ENCODE assay signal across 8 cellular contexts in the genomic region with DNA sequence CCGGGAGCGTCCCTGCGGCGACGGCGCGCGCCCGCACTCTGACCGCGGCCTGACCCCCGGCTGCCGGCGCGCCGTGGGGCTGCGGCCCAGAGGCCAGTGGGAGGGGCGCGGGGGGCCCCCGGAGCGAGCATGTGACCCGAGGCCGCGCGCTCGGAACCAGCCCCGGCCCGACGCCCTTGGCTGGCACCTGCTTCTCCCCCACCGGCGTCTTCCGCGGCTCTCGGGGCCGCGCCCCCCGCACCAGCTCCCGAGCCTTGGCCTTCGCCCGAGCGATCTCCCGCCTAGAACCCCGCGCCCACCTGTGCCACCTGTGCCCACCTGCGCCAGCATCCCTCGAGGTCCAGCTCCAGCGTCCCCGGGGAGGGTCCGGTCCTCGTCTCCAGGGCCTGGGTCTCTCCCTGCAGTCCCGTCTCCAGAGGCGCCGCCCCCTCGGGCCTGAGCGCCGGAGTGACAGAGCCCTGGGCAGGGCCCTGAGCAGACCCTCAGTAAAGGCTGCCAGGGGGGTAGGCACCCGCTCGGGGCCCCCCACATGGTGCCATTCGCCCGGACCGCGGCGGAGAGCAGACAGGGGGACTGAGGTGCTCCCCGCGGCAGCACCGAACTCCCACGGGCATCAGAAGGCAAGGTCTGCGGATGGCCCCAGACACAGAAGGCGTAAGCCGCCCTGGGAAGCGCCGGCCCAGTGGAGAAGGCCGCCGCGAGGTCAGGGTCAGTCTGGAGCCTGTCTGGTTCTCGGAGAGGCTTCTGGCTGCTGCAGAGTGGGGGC. TPM values are rescaled to one million over a fixed set of nuclear protein-coding genes. Genes with fewer than 3 reads are reported as not detected.
A peak's percentile ranks its signal among the peaks of the same experiment; 100 is the strongest.
DNase-seq lines count a peak whose midpoint lies in the region; ATAC-seq and TF ChIP-seq lines count a peak whose summit lies in the region.

No MANE protein-coding gene starts in this region.

- peaks cover 9% of the 10 kb centered on the region for H3K4me1 Mint-ChIP-seq in chondrocyte (ENCODE audit: low read depth)

- H3K27me3 Mint-ChIP-seq in chondrocyte (ENCODE audit: low read depth), result peaks cover 5% of the 10 kb centered on the region

- no peaks in the 10 kb centered on the region for H3K27me3 ChIP-seq in right lobe of liver

- 0% methylated on average over 6 of the region's 76 CpGs for WGBS in right lobe of liver (ENCODE audit: insufficient coverage, low coverage, low lambda C conversion rate, missing lambda C conversion rate)

- DNase-seq in G401 (ENCODE audit: low spot score) (peak; percentile 28), NCI-H1105 treated with DMSO at 0.1 percent for 48 hours (lab: John Stamatoyannopoulos, UW) (peak; percentile 56), chondrocyte (ENCODE audit: low spot score) (peak; percentile 92), right lobe of liver (peak; percentile 44 to 63 (median 62)), NCI-H2081 treated with DMSO at 0.1 percent for 48 hours (lab: John Stamatoyannopoulos, UW) (no peak), SW 1271 (lab: John Stamatoyannopoulos, UW) (no peak)

- intact Hi-C loops in right lobe of liver (cut with DNase I), result no loop called here

- peaks cover 0 to 9% (median 4%) of the 10 kb centered on the region in 4 donors for H3K4me1 ChIP-seq in right lobe of liver

- no peak overlapping the region for H3K27ac Mint-ChIP-seq in chondrocyte (ENCODE audit: unreplicated experiment)

- peak overlapping the region; percentile 63 for H3K4me3 Mint-ChIP-seq in chondrocyte (ENCODE audit: unreplicated experiment)

- no peak for TF ChIP-seq CTCF in chondrocyte (IDR thresholded peaks at IDR 0.05)
- no peak for TF ChIP-seq CTCF in right lobe of liver (IDR thresholded peaks at IDR 0.05)

- no peaks in the 10 kb centered on the region for H3K36me3 Mint-ChIP-seq in chondrocyte (ENCODE audit: low read depth)

- peak; percentile 26 for ATAC-seq in GM21619 (IDR thresholded peaks at IDR 0.05; ENCODE audit: unreplicated experiment)
- peak; percentile 50 to 72 (median 68) for ATAC-seq in right lobe of liver

- no peaks in the 10 kb centered on the region for H3K9me3 Mint-ChIP-seq in chondrocyte (ENCODE audit: low read depth)

- in situ Hi-C loops in G401 (cut with HindIII; ENCODE audit: low sequenced_read_pairs), result no loop called here

- peak overlapping the region; percentile 75 to 92 (median 77) for H3K4me3 ChIP-seq in right lobe of liver

- peak overlapping the region; percentile 36 to 69 (median 60) for H3K27ac ChIP-seq in right lobe of liver
- H3K27ac ChIP-seq in temporal lobe (ENCODE audit: low read depth, low read length), result peak overlapping the region; percentile 45

- H3K36me3 ChIP-seq in right lobe of liver, result peaks cover 0 to 3% (median 0%) of the 10 kb centered on the region in 4 donors

- H3K9me3 ChIP-seq in right lobe of liver, result no peaks in the 10 kb centered on the region

- no peak for TF ChIP-seq POLR2A in right lobe of liver (IDR thresholded peaks at IDR 0.05)

RNA-seq across cellular contexts. Expression of a gene that starts 0.8 kb away (rescaled TPM):
- total RNA-seq in G401 (2014; rRNA removed; shearing (Covaris generic)), result 9.4 and 12.8 TPM in 2 replicates
- total RNA-seq in chondrocyte (6.6 to 10.1 TPM (median 9.1 TPM) in 3 replicates), right lobe of liver (10 to 100 TPM in 5 of 6 experiments, 1 to 10 TPM in 1; 9.2 to 22.4 (median 13.9) TPM), temporal lobe (8.6 TPM)

Comparison
In these comparisons a context has a peak if more than half of its experiments do, and no peak if none do; other contexts are left out.
1. DNase-seq: peak in G401 (single experiment), NCI-H1105 treated with DMSO at 0.1 percent for 48 hours (single experiment), chondrocyte (single experiment) and right lobe of liver (3 of 3); none in NCI-H2081 treated with DMSO at 0.1 percent for 48 hours (single experiment) and SW 1271 (0 of 2).